ENCODE assay signal across 8 cellular contexts in genomic region chr18:63850010-63850409, GRCh38. TPM values are rescaled to one million over a fixed set of nuclear protein-coding genes. Genes with fewer than 3 reads are reported as not detected.
A peak's percentile ranks its signal among the peaks of the same experiment; 100 is the strongest.
DNase-seq lines count a peak whose midpoint lies in the region; ATAC-seq and TF ChIP-seq lines count a peak whose summit lies in the region.

No MANE protein-coding gene starts in this region.

- intact Hi-C loops in tibial artery (cut with DNase I; ENCODE audit: low total_unique reads): no loop called here

- no peaks in the 10 kb centered on the region for H3K9me3 ChIP-seq in BE2C
- H3K9me3 ChIP-seq in tibial artery: peaks cover 0 to 5% (median 0%) of the 10 kb centered on the region in 3 donors

- H3K4me1 ChIP-seq in BE2C (no peaks in the 10 kb centered on the region), tibial artery (no peaks in the 10 kb centered on the region)

- ATAC-seq in GM18873 (IDR thresholded peaks at IDR 0.05; ENCODE audit: low FRiP score, unreplicated experiment) (peak; percentile 47), HG03571 (IDR thresholded peaks at IDR 0.05; ENCODE audit: unreplicated experiment) (peak; percentile 73)

- no peak overlapping the region for H3K4me3 ChIP-seq in BE2C (ENCODE audit: low read depth, low read length)
- H3K4me3 ChIP-seq in tibial artery: no peak overlapping the region

- H3K27me3 ChIP-seq in BE2C: no peaks in the 10 kb centered on the region
- no peaks in the 10 kb centered on the region for H3K27me3 ChIP-seq in tibial artery

- TF ChIP-seq CTCF in BE2C (IDR thresholded peaks at IDR 0.05; ENCODE audit: low read depth, low read length) (peak; percentile 38), tibial artery (IDR thresholded peaks at IDR 0.05) (no peak)

- DNase-seq in BE2C (peak; percentile 12), RPMI7951 (ENCODE audit: low read depth) (peak; percentile 64), iPS-NIHi7 (ENCODE audit: extremely low spot score) (peak; percentile 50), hepatic stellate cell (ENCODE audit: low spot score) (no peak), tibial artery (no peak), inferior parietal cortex (ENCODE audit: extremely low spot score) (no peak)

- no peak overlapping the region for H3K27ac ChIP-seq in tibial artery

- H3K36me3 ChIP-seq in BE2C: no peaks in the 10 kb centered on the region
- H3K36me3 ChIP-seq in tibial artery: no peaks in the 10 kb centered on the region

RNA-seq across cellular contexts. Expression of gene SERPINB2, which starts 37.5 kb away (rescaled TPM):
- polyA plus RNA-seq in BE2C (2012; ENCODE audit: insufficient read depth, insufficient read length, low read depth): not detected
- 20.3 and 20.5 TPM in 2 replicates for total RNA-seq in RPMI7951 (2014; rRNA removed; shearing (Covaris generic))

RNA-seq across cellular contexts. Expression of gene SERPINB10, which starts 57.7 kb away (rescaled TPM):
- polyA plus RNA-seq in BE2C (2012; ENCODE audit: insufficient read depth, insufficient read length, low read depth): not detected
- total RNA-seq in RPMI7951 (2014; rRNA removed; shearing (Covaris generic)): 0.10 and 0.60 TPM in 2 replicates

Comparison
In these comparisons a context has a peak if more than half of its experiments do, and no peak if none do; other contexts are left out.
1. DNase-seq: peak in BE2C (single experiment), RPMI7951 (single experiment) and iPS-NIHi7 (single experiment); none in hepatic stellate cell (single experiment), tibial artery (0 of 2) and inferior parietal cortex (single experiment).